21 cellular contexts compared by ENCODE assay signal in genomic region chr5:3893975-3894374, GRCh38.
"Had no signal": no experiment of that assay in that cellular context is flagged by ENCODE, and none has a peak within 500 bp of the region (broad histone marks: within the 10 kb centered on the region; RNA-seq: fewer than 3 reads in every experiment).

No MANE protein-coding gene starts in this region.

- H3K4me2 ChIP-seq: hepatocyte had no signal

- H3K27me3 ChIP-seq: esophagus squamous epithelium, foreskin keratinocyte, gastroesophageal sphincter, heart left ventricle, hepatocyte had no signal

- H2AFZ ChIP-seq: hepatocyte had no signal

- H3K36me3 ChIP-seq: esophagus squamous epithelium, gastroesophageal sphincter, heart left ventricle, left ventricle myocardium inferior, lower lobe of right lung had no signal

- H3K36me3 Mint-ChIP-seq: mesothelial cell of epicardium had no signal

- DNase-seq: dermis blood vessel endothelial cell; dorsolateral prefrontal cortex; effector CD4-positive, alpha-beta T cell; effector memory CD4-positive, alpha-beta T cell; erythroblast; esophagus squamous epithelium; heart left ventricle; hypothalamus; left colon; left ventricle myocardium inferior; lower lobe of right lung; mesenchymal stem cell; mucosa of descending colon had no signal

- H3K79me2 ChIP-seq: hepatocyte had no signal

- H3K27ac ChIP-seq: coronary artery, dorsolateral prefrontal cortex, epithelial cell of prostate, esophagus squamous epithelium, foreskin keratinocyte, gastroesophageal sphincter, heart left ventricle, hepatocyte, left ventricle myocardium inferior, lower lobe of right lung had no signal

- ATAC-seq: esophagus mucosa, gastroesophageal sphincter, left colon, left lobe of liver, lower lobe of right lung, mucosa of descending colon had no signal

- H3K4me3 ChIP-seq: coronary artery, dorsolateral prefrontal cortex, esophagus squamous epithelium, gastroesophageal sphincter, heart left ventricle, hepatocyte, left ventricle myocardium inferior, lower lobe of right lung, mucosa of descending colon had no signal

- H3K4me3 Mint-ChIP-seq: mesothelial cell of epicardium had no signal

- H3K27ac Mint-ChIP-seq: mesothelial cell of epicardium had no signal

- H3K4me1 ChIP-seq: esophagus squamous epithelium, foreskin keratinocyte, gastroesophageal sphincter, heart left ventricle, left ventricle myocardium inferior, lower lobe of right lung had no signal

- H3K9me3 ChIP-seq: esophagus squamous epithelium, lower lobe of right lung had no signal
